Comparison of ENCODE assay signal across 21 cellular contexts in genomic region chr11:47435687-47436086, GRCh38. TPM values are rescaled to one million over a fixed set of nuclear protein-coding genes. Genes with fewer than 3 reads are reported as not detected.
"Had no signal": no experiment of that assay in that cellular context is flagged by ENCODE, and none has a peak within 500 bp of the region (broad histone marks: within the 10 kb centered on the region; RNA-seq: fewer than 3 reads in every experiment).

No MANE protein-coding gene starts in this region.

- H3K4me3 ChIP-seq: colonic mucosa, mucosa of descending colon, sigmoid colon, skin epidermis, uterus had no signal

- H3K36me3 Mint-ChIP-seq: natural killer cell, type B pancreatic cell had no signal

- H3K27ac Mint-ChIP-seq: natural killer cell, type B pancreatic cell had no signal

- DNase-seq: colonic mucosa; dermis blood vessel endothelial cell; foreskin melanocyte; head of caudate nucleus; hippocampal formation; left colon; mucosa of descending colon; natural killer cell; posterior cingulate gyrus; sigmoid colon; stimulated activated CD4-positive, alpha-beta T cell treated with anti-CD3 and anti-CD28 coated beads, Interleukin-2, amount 100 ng/mL, for 24 hours; stimulated activated naive CD4-positive, alpha-beta T cell treated with Interleukin-2 at 50 U/mL for 16 hours; uterus had no signal

- H3K9me3 Mint-ChIP-seq: natural killer cell, type B pancreatic cell had no signal

- H3K4me3 Mint-ChIP-seq: natural killer cell, type B pancreatic cell had no signal

- H3K4me1 Mint-ChIP-seq: natural killer cell had no signal

- H3K27me3 Mint-ChIP-seq: type B pancreatic cell had no signal

- H3K27me3 ChIP-seq: colonic mucosa, neutrophil, sigmoid colon, uterus had no signal

- H3K4me1 ChIP-seq: colonic mucosa, uterus had no signal

- H3K27ac ChIP-seq: colonic mucosa, neutrophil, sigmoid colon, skin epidermis, uterus had no signal

- ATAC-seq: left colon, mucosa of descending colon, natural killer cell had no signal

- H3K36me3 ChIP-seq: colonic mucosa, neutrophil, sigmoid colon, uterus had no signal

- H3K9me3 ChIP-seq: colonic mucosa, mucosa of descending colon, neutrophil, sigmoid colon, uterus had no signal

RNA-seq across cellular contexts. Expression of gene RAPSN, which starts 13.2 kb away (rescaled TPM):
- total RNA-seq: cerebellum, colonic mucosa, epithelial cell of proximal tubule had no signal

RNA-seq across cellular contexts. Expression of gene SPI1, which starts 57.3 kb away (rescaled TPM):
- total RNA-seq: dermis blood vessel endothelial cell, epithelial cell of proximal tubule, kidney epithelial cell, osteocyte, pulmonary artery endothelial cell had no signal
